1 cellular context compared by ENCODE assay signal in genomic region chr2:126656311-126657145, GRCh38.
TF ChIP-seq lines count a peak whose summit lies in the region.

No MANE protein-coding gene starts in this region.

TF ChIP-seq in GM23338, 12 proteins besides CTCF, POLR2A, EP300 and RAD21 (continued from another document):
- TF ChIP-seq ZNF462 (CRISPR knock-in tag; IDR thresholded peaks at IDR 0.05) (no peak), NANOG (IDR thresholded peaks at IDR 0.05; ENCODE audit: borderline replicate concordance) (no peak), JUNB (IDR thresholded peaks at IDR 0.05; ENCODE audit: unreplicated experiment) (no peak), CREB1 (CRISPR knock-in tag; IDR thresholded peaks at IDR 0.05; ENCODE audit: low read depth) (no peak), EZH2phosphoT487 (IDR thresholded peaks at IDR 0.05; ENCODE audit: unreplicated experiment) (no peak), ZNF114 (CRISPR knock-in tag; IDR thresholded peaks at IDR 0.05) (no peak), EZH2 (IDR thresholded peaks at IDR 0.05; ENCODE audit: low read depth, unreplicated experiment) (peak; percentile 47), ZNF331 (CRISPR knock-in tag; IDR thresholded peaks at IDR 0.05; ENCODE audit: low read depth) (no peak)
